1 cellular context compared by ENCODE assay signal in genomic region chr15:95868970-95869369, GRCh38.
TF ChIP-seq lines count a peak whose summit lies in the region.

No MANE protein-coding gene starts in this region.

TF ChIP-seq in HEK293, 187 proteins besides CTCF, POLR2A, EP300 and RAD21 (continued from another document):
- TF ChIP-seq, protein P1, sequence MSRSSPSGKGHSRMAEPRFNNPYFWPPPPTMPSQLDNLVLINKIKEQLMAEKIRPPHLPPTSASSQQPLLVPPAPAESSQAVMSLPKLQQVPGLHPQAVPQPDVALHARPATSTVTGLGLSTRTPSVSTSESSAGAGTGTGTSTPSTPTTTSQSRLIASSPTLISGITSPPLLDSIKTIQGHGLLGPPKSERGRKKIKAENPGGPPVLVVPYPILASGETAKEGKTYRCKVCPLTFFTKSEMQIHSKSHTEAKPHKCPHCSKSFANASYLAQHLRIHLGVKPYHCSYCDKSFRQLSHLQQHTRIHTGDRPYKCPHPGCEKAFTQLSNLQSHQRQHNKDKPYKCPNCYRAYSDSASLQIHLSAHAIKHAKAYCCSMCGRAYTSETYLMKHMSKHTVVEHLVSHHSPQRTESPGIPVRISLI (tag by site-specific recombination; IDR thresholded peaks at IDR 0.05): no peak
- no peak for TF ChIP-seq ZBTB26 (tag by site-specific recombination; optimal IDR thresholded peaks at IDR 0.05)
- TF ChIP-seq, protein P2, sequence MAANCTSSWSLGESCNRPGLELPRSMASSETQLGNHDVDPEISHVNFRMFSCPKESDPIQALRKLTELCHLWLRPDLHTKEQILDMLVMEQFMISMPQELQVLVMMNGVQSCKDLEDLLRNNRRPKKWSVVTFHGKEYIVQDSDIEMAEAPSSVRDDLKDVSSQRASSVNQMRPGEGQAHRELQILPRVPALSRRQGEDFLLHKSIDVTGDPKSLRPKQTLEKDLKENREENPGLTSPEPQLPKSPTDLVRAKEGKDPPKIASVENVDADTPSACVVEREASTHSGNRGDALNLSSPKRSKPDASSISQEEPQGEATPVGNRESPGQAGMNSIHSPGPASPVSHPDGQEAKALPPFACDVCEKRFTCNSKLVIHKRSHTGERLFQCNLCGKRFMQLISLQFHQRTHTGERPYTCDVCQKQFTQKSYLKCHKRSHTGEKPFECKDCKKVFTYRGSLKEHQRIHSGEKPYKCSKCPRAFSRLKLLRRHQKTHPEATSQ (tag by site-specific recombination; IDR thresholded peaks at IDR 0.05): no peak
